ENCODE assay signal across 10 cellular contexts in genomic region chr1:225442156-225442555, GRCh38. TPM values are rescaled to one million over a fixed set of nuclear protein-coding genes. Genes with fewer than 3 reads are reported as not detected.
DNase-seq lines count a peak whose midpoint lies in the region; ATAC-seq and TF ChIP-seq lines count a peak whose summit lies in the region.
"Had no signal": no experiment of that assay in that cellular context is flagged by ENCODE, and none has a peak within 500 bp of the region (broad histone marks: within the 10 kb centered on the region; RNA-seq: fewer than 3 reads in every experiment).

No MANE protein-coding gene starts in this region.

- H3K27ac ChIP-seq in duodenal mucosa (ENCODE audit: low read depth, low read length) (peak overlapping the region; percentile 27), psoas muscle (peak overlapping the region; percentile 1)

- ATAC-seq in psoas muscle = no peak
- ATAC-seq in HG03565 (IDR thresholded peaks at IDR 0.05; ENCODE audit: unreplicated experiment) = no peak
- no peak for ATAC-seq in HG03280 (IDR thresholded peaks at IDR 0.05; ENCODE audit: unreplicated experiment)

- H3K9me3 ChIP-seq in duodenal mucosa (ENCODE audit: control insufficient read depth in 1 of 2, low read length in 2 of 2) (no peaks in the 10 kb centered on the region), psoas muscle (no peaks in the 10 kb centered on the region)

- TF ChIP-seq CTCF in psoas muscle (IDR thresholded peaks at IDR 0.05) = no peak

- DNase-seq in NCI-H146 (lab: John Stamatoyannopoulos, UW) (peak; percentile 20), NCI-H146 treated with DMSO at 0.1 percent for 48 hours (lab: John Stamatoyannopoulos, UW; ENCODE audit: unreplicated experiment) (no peak), NAMALWA (ENCODE audit: low spot score) (peak; percentile 15), psoas muscle (no peak), T1000 (lab: John Stamatoyannopoulos, UW) (no peak)
- DNase-seq: NK-92 treated with Interleukin-12 subunit alpha and Interleukin-12 subunit beta, amount 100 ng/mL, for 24 hours; SW 1271 had no signal

- intact Hi-C loops in psoas muscle (cut with DNase I) = no loop called here

- peak overlapping the region; percentile 10 to 16 for H3K4me3 ChIP-seq in duodenal mucosa (ENCODE audit: low read depth in 1 of 2, low read length in 2 of 2)
- H3K4me3 ChIP-seq in psoas muscle = no peak overlapping the region

- no peaks in the 10 kb centered on the region for H3K27me3 ChIP-seq in duodenal mucosa (ENCODE audit: control insufficient read depth in 1 of 2, insufficient read depth in 2 of 2, low read length in 2 of 2)
- no peaks in the 10 kb centered on the region for H3K27me3 ChIP-seq in psoas muscle (ENCODE audit: insufficient read depth in 3 of 3, low read length in 2 of 3)

- 75 to 87% (median 76%) methylated on average over 2 of the region's 2 CpGs for WGBS in psoas muscle, 3 donors

- peak overlapping the region; percentile 41 to 69 for H3K9ac ChIP-seq in duodenal mucosa (ENCODE audit: low read depth in 1 of 2, low read length in 2 of 2)

- no peaks in the 10 kb centered on the region for H3K36me3 ChIP-seq in duodenal mucosa (ENCODE audit: control insufficient read depth in 1 of 2, insufficient read depth in 2 of 2, low read length in 2 of 2)
- H3K36me3 ChIP-seq in psoas muscle (ENCODE audit: insufficient read depth in 1 of 2, low read depth in 1 of 2) = no peaks in the 10 kb centered on the region

- H3K4me1 ChIP-seq in duodenal mucosa (ENCODE audit: control insufficient read depth in 1 of 2, insufficient read depth in 2 of 2, low read length in 2 of 2) (peaks cover 57 to 76% of the 10 kb centered on the region in 2 donors), psoas muscle (peaks cover 8% of the 10 kb centered on the region)

RNA-seq across cellular contexts. Expression of gene LBR, which starts 14.3 kb away (rescaled TPM):
- 10 to 100 TPM; 11.6 to 22.8 (median 15.8) TPM for total RNA-seq in psoas muscle
- polyA plus RNA-seq in psoas muscle = 10 to 100 TPM in 2 of 3 donors, 1 to 10 TPM in 1; 6.8 to 15.6 (median 10.6) TPM

Comparison
In these comparisons a context has a peak if more than half of its experiments do, and no peak if none do; other contexts are left out.
1. DNase-seq: peak in NCI-H146 (single experiment) and NAMALWA (single experiment); none in NCI-H146 treated with DMSO at 0.1 percent for 48 hours (single experiment), psoas muscle (0 of 2) and T1000 (single experiment).